In the genomic region with DNA sequence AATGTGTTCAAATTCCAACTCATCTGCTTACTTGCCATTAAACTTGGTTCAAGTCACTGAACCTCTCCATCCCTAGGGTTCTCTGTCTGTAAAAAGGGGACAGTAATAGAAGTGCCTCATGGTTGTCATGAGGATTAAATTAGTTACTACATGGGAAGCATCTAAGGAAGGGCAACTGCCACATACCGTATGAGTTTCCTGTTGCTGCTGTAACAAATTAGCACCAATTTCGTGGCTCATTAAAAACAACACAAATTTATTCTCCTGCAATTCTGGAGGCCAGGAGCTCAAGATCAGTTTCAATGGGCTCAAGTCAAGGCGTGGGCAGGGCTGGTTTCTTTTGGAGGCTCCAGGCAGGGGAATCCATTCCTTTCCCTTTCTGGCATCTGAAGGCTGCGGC, we compare ENCODE assay signal across 32 cellular contexts. TPM values are rescaled to one million over a fixed set of nuclear protein-coding genes. Genes with fewer than 3 reads are reported as not detected.
"Had no signal": no experiment of that assay in that cellular context is flagged by ENCODE, and none has a peak within 500 bp of the region (broad histone marks: within the 10 kb centered on the region; RNA-seq: fewer than 3 reads in every experiment).

No MANE protein-coding gene starts in this region.

- H3K9me3 Mint-ChIP-seq: natural killer cell treated with Interleukin-12 subunit alpha and Interleukin-12 subunit beta and Interleukin-15 and Interleukin-18, amount 100 ng/mL, for 72 hours; nephron progenitor cell; neural crest cell; stimulated activated memory B cell treated with anti-CD40 and anti-IgM and Interleukin-4, amounts not matched to agents 10 μg/mL and 1 μg/mL and 100 μg/mL, for 72 hours; stimulated activated naive CD8-positive, alpha-beta T cell treated with anti-CD3 and anti-CD28 coated beads, Interleukin-15, amount 100 ng/mL, for 72 hours; type B pancreatic cell had no signal

- H3K9me3 ChIP-seq: neutrophil, ovary, psoas muscle, suprapubic skin, testis, tibial artery, transverse colon, upper lobe of right lung, uterus had no signal

- H3K27ac Mint-ChIP-seq: nephron progenitor cell; progenitor cell of endocrine pancreas; stimulated activated memory B cell treated with anti-CD40 and anti-IgM and Interleukin-4, amounts not matched to agents 10 μg/mL and 1 μg/mL and 100 μg/mL, for 72 hours; stimulated activated naive CD8-positive, alpha-beta T cell treated with anti-CD3 and anti-CD28 coated beads, Interleukin-15, amount 100 ng/mL, for 72 hours; type B pancreatic cell had no signal

- H3K4me1 ChIP-seq: parathyroid adenoma, psoas muscle, suprapubic skin, testis, tibial artery, transverse colon, uterus had no signal

- H3K4me3 Mint-ChIP-seq: naive B cell; naive thymus-derived CD8-positive, alpha-beta T cell; natural killer cell treated with Interleukin-12 subunit alpha and Interleukin-12 subunit beta and Interleukin-15 and Interleukin-18, amount 100 ng/mL, for 72 hours; nephron progenitor cell; neural crest cell; stimulated activated memory B cell treated with anti-CD40 and anti-IgM and Interleukin-4, amounts not matched to agents 10 μg/mL and 1 μg/mL and 100 μg/mL, for 72 hours; stimulated activated naive CD8-positive, alpha-beta T cell treated with anti-CD3 and anti-CD28 coated beads, Interleukin-15, amount 100 ng/mL, for 72 hours; type B pancreatic cell had no signal

- DNase-seq: naive B cell; naive thymus-derived CD8-positive, alpha-beta T cell; nephron progenitor cell; nucleus accumbens; ovary; psoas muscle; right cardiac atrium; stimulated activated CD4-positive, alpha-beta T cell treated with anti-CD3 and anti-CD28 coated beads, Interleukin-12 subunit alpha, Interleukin-12 subunit beta, amount 100 ng/mL, for 4 hours; stimulated activated CD4-positive, alpha-beta T cell treated with anti-CD3 and anti-CD28 coated beads, Interleukin-1b, Interleukin-23, amount 100 ng/mL, for 48 hours; stimulated activated CD4-positive, alpha-beta T cell treated with anti-CD3 and anti-CD28 coated beads, Interleukin-4, amount 100 ng/mL, for 1 hour; stimulated activated CD4-positive, alpha-beta T cell treated with anti-CD3 and anti-CD28 coated beads, Interleukin-4, amount 100 ng/mL, for 4 hours; stimulated activated CD8-positive, alpha-beta memory T cell treated with anti-CD3 and anti-CD28 coated beads, Interleukin-4, amount 100 ng/mL, for 48 hours; stimulated activated naive CD4-positive, alpha-beta T cell; stimulated activated naive CD8-positive, alpha-beta T cell treated with anti-CD3 and anti-CD28 coated beads, Interleukin-15, amount 100 ng/mL, for 72 hours; stimulated activated naive CD8-positive, alpha-beta T cell treated with anti-CD3 and anti-CD28 coated beads, Interleukin-15, Interleukin-2, amounts not matched to agents 100 U/mL and 50 U/mL, for 24 hours; substantia nigra; testis; tibial artery; transverse colon; upper lobe of right lung; uterus had no signal

- ATAC-seq: naive thymus-derived CD8-positive, alpha-beta T cell; natural killer cell treated with Interleukin-12 subunit alpha and Interleukin-12 subunit beta and Interleukin-15 and Interleukin-18, amount 100 ng/mL, for 72 hours; psoas muscle; right cardiac atrium; sciatic nerve; stimulated activated memory B cell treated with anti-CD40 and anti-IgM and Interleukin-4, amounts not matched to agents 10 μg/mL and 1 μg/mL and 100 μg/mL, for 72 hours; stimulated activated naive CD8-positive, alpha-beta T cell treated with anti-CD3 and anti-CD28 coated beads, Interleukin-15, amount 100 ng/mL, for 72 hours; stimulated activated naive CD8-positive, alpha-beta T cell treated with anti-CD3 and anti-CD28 coated beads, Interleukin-15, Interleukin-2, amounts not matched to agents 100 U/mL and 50 U/mL, for 24 hours; upper lobe of right lung had no signal

- H3K4me1 Mint-ChIP-seq: nephron progenitor cell, neural crest cell had no signal

- H2AFZ ChIP-seq: parathyroid adenoma had no signal

- H3K27me3 ChIP-seq: neutrophil, ovary, testis, transverse colon, upper lobe of right lung, uterus had no signal

- H3K36me3 ChIP-seq: ovary, suprapubic skin, tibial artery, transverse colon, upper lobe of right lung, uterus had no signal

- H3K36me3 Mint-ChIP-seq: naive thymus-derived CD8-positive, alpha-beta T cell; natural killer cell treated with Interleukin-12 subunit alpha and Interleukin-12 subunit beta and Interleukin-15 and Interleukin-18, amount 100 ng/mL, for 72 hours; stimulated activated memory B cell treated with anti-CD40 and anti-IgM and Interleukin-4, amounts not matched to agents 10 μg/mL and 1 μg/mL and 100 μg/mL, for 72 hours; type B pancreatic cell had no signal

- H3K79me2 ChIP-seq: parathyroid adenoma had no signal

- H3K9ac ChIP-seq: parathyroid adenoma had no signal

- H3K27ac ChIP-seq: neutrophil, ovary, parathyroid adenoma, psoas muscle, skin epidermis, suprapubic skin, testis, tibial artery, transverse colon, upper lobe of right lung, uterus had no signal

- H3K4me3 ChIP-seq: ovary, psoas muscle, skin epidermis, suprapubic skin, testis, tibial artery, transverse colon, upper lobe of right lung, uterus had no signal

RNA-seq across cellular contexts. Expression of gene CD300LF, which starts 18.6 kb away (rescaled TPM):
- total RNA-seq: neural crest cell, progenitor cell of endocrine pancreas, renal cortical epithelial cell, suprapubic skin had no signal
- polyA plus RNA-seq: naive thymus-derived CD8-positive, alpha-beta T cell had no signal

RNA-seq across cellular contexts. Expression of gene RAB37, which starts 43.0 kb away (rescaled TPM):
- total RNA-seq: neural crest cell had no signal
